ENCODE assay signal across 11 cellular contexts in the genomic region with DNA sequence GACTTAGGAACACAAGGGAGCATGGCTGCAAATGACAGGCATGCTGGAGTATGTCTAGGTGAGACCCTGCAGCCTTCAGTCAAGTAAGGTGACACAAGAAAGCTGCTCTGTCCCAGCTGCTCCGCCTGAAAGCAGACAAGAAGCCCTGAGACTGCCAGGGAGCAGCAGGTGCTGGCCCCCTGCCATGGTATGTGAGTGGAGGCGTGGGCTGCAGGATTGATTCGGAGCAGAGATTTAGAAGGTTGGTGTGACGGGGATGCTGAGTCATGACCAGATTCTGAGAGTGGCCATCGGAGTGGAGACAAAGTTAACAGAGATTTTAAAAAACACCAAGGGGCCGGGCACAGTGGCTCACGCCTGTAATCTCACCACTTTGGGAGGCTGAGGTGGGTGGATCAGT. TPM values are rescaled to one million over a fixed set of nuclear protein-coding genes. Genes with fewer than 3 reads are reported as not detected.
DNase-seq lines count a peak whose midpoint lies in the region; ATAC-seq and TF ChIP-seq lines count a peak whose summit lies in the region.
"Had no signal": no experiment of that assay in that cellular context is flagged by ENCODE, and none has a peak within 500 bp of the region (broad histone marks: within the 10 kb centered on the region; RNA-seq: fewer than 3 reads in every experiment).

No MANE protein-coding gene starts in this region.

- H3K9me3 Mint-ChIP-seq in H9: no peaks in the 10 kb centered on the region
- H3K9me3 Mint-ChIP-seq: activated naive CD4-positive, alpha-beta T cell treated with anti-CD3 and anti-CD28 coated beads, Interleukin-2, amount 10 ng/mL, durations not matched to agents 7 days and 5 days had no signal

- no peak overlapping the region for H4K91ac ChIP-seq in H9 (ENCODE audit: insufficient read length, low read depth, low read length)

- H3K4me2 ChIP-seq in H9 (ENCODE audit: insufficient read depth, insufficient read length, low read length): no peak overlapping the region

- no peaks in the 10 kb centered on the region for H3K23me2 ChIP-seq in H9 (ENCODE audit: insufficient read length, low read depth, low read length, poor library complexity, severe bottlenecking)

- no peaks in the 10 kb centered on the region for H4K20me1 ChIP-seq in H9 (ENCODE audit: control insufficient read depth, insufficient read depth, insufficient read length)

- TF ChIP-seq CTCF in H9 (conservative IDR thresholded peaks at IDR 0.05) (no peak), esophagus squamous epithelium (IDR thresholded peaks at IDR 0.05) (no peak)

- no peak overlapping the region for H3K23ac ChIP-seq in H9 (ENCODE audit: insufficient read length, low read depth, low read length)

- no peak overlapping the region for H3K4ac ChIP-seq in H9 (ENCODE audit: low read depth, low read length)

- no peak overlapping the region for H3K14ac ChIP-seq in H9 (ENCODE audit: insufficient read depth, low read length)

- intact Hi-C loops in esophagus squamous epithelium (cut with DNase I): no loop called here

- H2AK5ac ChIP-seq in H9 (ENCODE audit: insufficient read length, low read length): no peak overlapping the region

- H3K27ac Mint-ChIP-seq in H9: peak overlapping the region in 2 of 3 experiments; percentile 64 to 86; a peak in 2 of 7 replicates
- H3K27ac Mint-ChIP-seq: activated naive CD4-positive, alpha-beta T cell treated with anti-CD3 and anti-CD28 coated beads, Interleukin-2, amount 10 ng/mL, durations not matched to agents 7 days and 5 days had no signal

- H3K36me3 ChIP-seq in esophagus squamous epithelium: peaks cover 0 to 45% (median 0%) of the 10 kb centered on the region in 3 donors

- H2BK20ac ChIP-seq in H9 (ENCODE audit: low read depth, low read length, poor library complexity, severe bottlenecking): no peak overlapping the region

- ATAC-seq in GM19452 (IDR thresholded peaks at IDR 0.05; ENCODE audit: unreplicated experiment) (no peak), GM21529 (IDR thresholded peaks at IDR 0.05; ENCODE audit: unreplicated experiment) (no peak)

- no peak overlapping the region for H4K8ac ChIP-seq in H9 (replicated peaks; ENCODE audit: insufficient read length, low read depth, low read length)

- H4K5ac ChIP-seq in H9 (ENCODE audit: insufficient read length, low read depth, low read length): no peak overlapping the region

- WGBS in H9 (ENCODE audit: extremely low coverage, insufficient read length, low lambda C conversion rate): no CpG with 5 or more reads among the region's 7 CpGs
- 46 to 52% methylated on average over 7 of the region's 7 CpGs for WGBS in esophagus squamous epithelium, 2 donors

- H3K36me3 Mint-ChIP-seq in H9 (ENCODE audit: insufficient read depth in 1 of 3, low read depth in 3 of 3): peaks cover 0 to 4% (median 3%) of the 10 kb centered on the region in 3 experiments; a peak in 4 of 7 replicates

- no peaks in the 10 kb centered on the region for H3K27me3 Mint-ChIP-seq in H9 (ENCODE audit: low read depth)

- no peaks in the 10 kb centered on the region for H3K27me3 ChIP-seq in H9 (ENCODE audit: insufficient read depth, low read length)
- no peaks in the 10 kb centered on the region for H3K27me3 ChIP-seq in esophagus squamous epithelium
- H3K27me3 ChIP-seq: heart right ventricle had no signal

- no peak overlapping the region for H2BK15ac ChIP-seq in H9 (ENCODE audit: low read depth, low read length)

- no peak overlapping the region for H3T11ph ChIP-seq in H9 (ENCODE audit: low read length)

- no peak for TF ChIP-seq POLR2A in esophagus squamous epithelium (IDR thresholded peaks at IDR 0.05)

- H3K9ac ChIP-seq in H9 (ENCODE audit: extremely low read depth, insufficient read length, low read length): no peak overlapping the region

- H3K4me3 ChIP-seq in esophagus squamous epithelium (no peak overlapping the region), skeletal muscle cell (ENCODE audit: low read depth, low read length) (no peak overlapping the region)
- H3K4me3 ChIP-seq: heart right ventricle had no signal

- H2BK5ac ChIP-seq in H9 (ENCODE audit: insufficient read length, low read length): no peak overlapping the region

- peaks cover 0 to 4% of the 10 kb centered on the region in 2 experiments; a peak in 2 of 4 replicates for H3K4me1 Mint-ChIP-seq in H9

- H2BK12ac ChIP-seq in H9 (ENCODE audit: insufficient read length, low read depth, low read length): no peak overlapping the region

- no peak overlapping the region for H2AFZ ChIP-seq in H9 (ENCODE audit: low read length)

- no peaks in the 10 kb centered on the region for H3K4me1 ChIP-seq in H9 (ENCODE audit: insufficient read depth, low read length)
- peaks cover 15 to 28% (median 22%) of the 10 kb centered on the region in 3 donors for H3K4me1 ChIP-seq in esophagus squamous epithelium

- no peak overlapping the region for H3K4me3 Mint-ChIP-seq in H9
- H3K4me3 Mint-ChIP-seq: activated naive CD4-positive, alpha-beta T cell treated with anti-CD3 and anti-CD28 coated beads, Interleukin-2, amount 10 ng/mL, durations not matched to agents 7 days and 5 days had no signal

- DNase-seq in H9: no peak
- peak; percentile 44 for DNase-seq in RKO (ENCODE audit: low spot score)
- no peak for DNase-seq in esophagus squamous epithelium (lab: John Stamatoyannopoulos, UW)
- peak; percentile 85 for DNase-seq in skeletal muscle cell (ENCODE audit: low read depth)
- DNase-seq in OCI-M2 (lab: John Stamatoyannopoulos, UW; ENCODE audit: unreplicated experiment): no peak
- no peak for DNase-seq in NCI-H1694 (lab: John Stamatoyannopoulos, UW)
- DNase-seq: activated naive CD4-positive, alpha-beta T cell treated with anti-CD3 and anti-CD28 coated beads, Interleukin-2, amount 10 ng/mL, durations not matched to agents 7 days and 5 days; heart right ventricle; T1000 had no signal

- H3K79me2 ChIP-seq in H9 (ENCODE audit: insufficient read depth, low read length): no peaks in the 10 kb centered on the region

- H3K9me3 ChIP-seq in H9 (ENCODE audit: control insufficient read depth, low read depth, low read length) (no peaks in the 10 kb centered on the region), esophagus squamous epithelium (no peaks in the 10 kb centered on the region)
- H3K9me3 ChIP-seq: heart right ventricle had no signal

- H3K18ac ChIP-seq in H9 (ENCODE audit: insufficient read length, low read depth, low read length): no peak overlapping the region

- H3K56ac ChIP-seq in H9 (ENCODE audit: insufficient read length, low read depth, low read length): no peak overlapping the region

- H3K79me1 ChIP-seq in H9 (ENCODE audit: insufficient read depth, low read depth, low read length, poor library complexity, severe bottlenecking): no peaks in the 10 kb centered on the region

- no peak overlapping the region for H3K27ac ChIP-seq in H9 (ENCODE audit: insufficient read length, low read depth, low read length)
- H3K27ac ChIP-seq in esophagus squamous epithelium: peak overlapping the region in 3 of 4 donors; percentile 1 to 76 (median 60)

- H2BK120ac ChIP-seq in H9 (ENCODE audit: low read depth, low read length, poor library complexity, severe bottlenecking): no peak overlapping the region

RNA-seq across cellular contexts. Expression of gene LRP11, which starts 17.8 kb away (rescaled TPM):
- total RNA-seq in H9 (2021) (14.8 and 15.6 TPM in 2 replicates), esophagus squamous epithelium (10 to 100 TPM; 40.2 to 74.9 (median 58.4) TPM)

RNA-seq across cellular contexts. Expression of gene RAET1E, which starts 51.6 kb away (rescaled TPM):
- total RNA-seq in H9 (2021) (not detected in 2 replicates), esophagus squamous epithelium (10 to 100 TPM; 50.1 to 90.1 (median 67.9) TPM)

Comparison
In these comparisons a context has a peak if more than half of its experiments do, and no peak if none do; other contexts are left out.
1. DNase-seq: peak in RKO (single experiment) and skeletal muscle cell (single experiment); none in H9 (single experiment), esophagus squamous epithelium (single experiment), OCI-M2 (single experiment) and NCI-H1694 (single experiment).
2. RNA of gene RAET1E, which starts 51.6 kb away (total RNA-seq): 50.1 to 90.1 TPM in esophagus squamous epithelium; not detected in H9; every median in the first group is over 10 times any median in the second.